ENCODE assay signal across 16 cellular contexts in genomic region chr12:86376052-86376451, GRCh38.
A peak's percentile ranks its signal among the peaks of the same experiment; 100 is the strongest.
DNase-seq lines count a peak whose midpoint lies in the region; ATAC-seq and TF ChIP-seq lines count a peak whose summit lies in the region.
"Had no signal": no experiment of that assay in that cellular context is flagged by ENCODE, and none has a peak within 500 bp of the region (broad histone marks: within the 10 kb centered on the region; RNA-seq: fewer than 3 reads in every experiment).

No MANE protein-coding gene starts in this region.

- DNase-seq in D341Med (ENCODE audit: low spot score) (peak; percentile 22), HT1080 (ENCODE audit: low read depth) (peak; percentile 7), WERI-Rb-1 (peak; percentile 25), mesendoderm (peak; percentile 69), G401 (ENCODE audit: low spot score) (no peak)
- DNase-seq in CD8-positive, alpha-beta memory T cell = no peak
- DNase-seq: activated CD4-positive, alpha-beta T cell treated with anti-CD3 and anti-CD28 coated beads, Interleukin-2, amount 10 ng/mL, durations not matched to agents 7 days and 5 days; activated naive CD8-positive, alpha-beta T cell treated with anti-CD3 and anti-CD28 coated beads, Interleukin-2, amount 50 U/mL, for 24 hours; activated T-cell treated with anti-CD3 and anti-CD28 coated beads, Interleukin-2, amount 50 U/mL, for 72 hours; GDM1; NCI-H1436; NCI-H526; psoas muscle had no signal

- H3K18ac ChIP-seq in mesendoderm (ENCODE audit: low read length) = no peak overlapping the region

- H3K36me3 ChIP-seq in WERI-Rb-1 = no peaks in the 10 kb centered on the region
- no peaks in the 10 kb centered on the region for H3K36me3 ChIP-seq in mesendoderm (ENCODE audit: control insufficient read depth, insufficient read depth, low read length)
- H3K36me3 ChIP-seq in CD8-positive, alpha-beta memory T cell (ENCODE audit: insufficient read depth, low read length) = no peaks in the 10 kb centered on the region
- H3K36me3 ChIP-seq: suprapubic skin had no signal

- H3K4me1 Mint-ChIP-seq in CD8-positive, alpha-beta memory T cell = no peaks in the 10 kb centered on the region
- H3K4me1 Mint-ChIP-seq: activated CD4-positive, alpha-beta T cell treated with anti-CD3 and anti-CD28 coated beads, Interleukin-2, amount 10 ng/mL, durations not matched to agents 7 days and 5 days; activated naive CD8-positive, alpha-beta T cell treated with anti-CD3 and anti-CD28 coated beads, Interleukin-2, amount 50 U/mL, for 24 hours had no signal

- H3K79me1 ChIP-seq in mesendoderm (ENCODE audit: low read length) = no peaks in the 10 kb centered on the region

- CTCF ChIA-PET in CD8-positive, alpha-beta memory T cell (lab: Charles Lee) = no interaction called here

- H3K27me3 ChIP-seq in WERI-Rb-1 (ENCODE audit: insufficient read depth, low read depth, severe bottlenecking) (no peaks in the 10 kb centered on the region), mesendoderm (ENCODE audit: insufficient read depth, low read length, poor library complexity) (no peaks in the 10 kb centered on the region)
- no peaks in the 10 kb centered on the region for H3K27me3 ChIP-seq in CD8-positive, alpha-beta memory T cell (ENCODE audit: insufficient read depth, low read length, poor library complexity, severe bottlenecking)
- H3K27me3 ChIP-seq: suprapubic skin had no signal

- no peak overlapping the region for H3K4me3 ChIP-seq in WERI-Rb-1 (ENCODE audit: low read depth, low read length)
- no peak overlapping the region for H3K4me3 ChIP-seq in mesendoderm (ENCODE audit: low read length)
- H3K4me3 ChIP-seq in CD8-positive, alpha-beta memory T cell (ENCODE audit: low read length) = no peak overlapping the region
- H3K4me3 ChIP-seq: psoas muscle, suprapubic skin had no signal

- no peak overlapping the region for H3K23ac ChIP-seq in mesendoderm (ENCODE audit: low read length)

- peaks cover 0 to 30% (median 4%) of the 10 kb centered on the region in 5 donors for H3K9me3 Mint-ChIP-seq in CD8-positive, alpha-beta memory T cell
- H3K9me3 Mint-ChIP-seq: activated CD4-positive, alpha-beta T cell treated with anti-CD3 and anti-CD28 coated beads, Interleukin-2, amount 10 ng/mL, durations not matched to agents 7 days and 5 days had no signal

- H3K4me1 ChIP-seq in mesendoderm (ENCODE audit: control insufficient read depth, low read depth, low read length) = no peaks in the 10 kb centered on the region
- no peaks in the 10 kb centered on the region for H3K4me1 ChIP-seq in CD8-positive, alpha-beta memory T cell (ENCODE audit: insufficient read depth, low read length)
- H3K4me1 ChIP-seq: psoas muscle, suprapubic skin had no signal

- no peak overlapping the region for H2AK5ac ChIP-seq in mesendoderm (ENCODE audit: low read length)

- no peak overlapping the region for H3K27ac Mint-ChIP-seq in CD8-positive, alpha-beta memory T cell
- H3K27ac Mint-ChIP-seq: activated CD4-positive, alpha-beta T cell treated with anti-CD3 and anti-CD28 coated beads, Interleukin-2, amount 10 ng/mL, durations not matched to agents 7 days and 5 days; activated naive CD8-positive, alpha-beta T cell treated with anti-CD3 and anti-CD28 coated beads, Interleukin-2, amount 50 U/mL, for 24 hours; activated T-cell treated with anti-CD3 and anti-CD28 coated beads, Interleukin-2, amount 50 U/mL, for 72 hours had no signal

- H3K4ac ChIP-seq in mesendoderm (ENCODE audit: low read depth, low read length) = no peak overlapping the region

- no peak overlapping the region for H2BK15ac ChIP-seq in mesendoderm (replicated peaks; ENCODE audit: low read depth)

- in situ Hi-C loops in G401 (cut with HindIII; ENCODE audit: low sequenced_read_pairs) = no loop called here

- WGBS in mesendoderm (ENCODE audit: extremely low coverage, insufficient coverage, low lambda C conversion rate) = no CpG with 5 or more reads among the region's 2 CpGs

- H2BK5ac ChIP-seq in mesendoderm (ENCODE audit: low read length) = no peak overlapping the region

- no peak overlapping the region for H4K8ac ChIP-seq in mesendoderm (ENCODE audit: low read depth, low read length)

- no peak overlapping the region for H3K4me2 ChIP-seq in mesendoderm (ENCODE audit: low read length)

- H3K79me2 ChIP-seq in mesendoderm (ENCODE audit: control insufficient read depth, insufficient read depth, low read length) = no peaks in the 10 kb centered on the region

- no peak for TF ChIP-seq CTCF in WERI-Rb-1 (IDR thresholded peaks at IDR 0.05; ENCODE audit: low read depth, low read length)

- H3K9me3 ChIP-seq in WERI-Rb-1 (ENCODE audit: severe bottlenecking) = no peaks in the 10 kb centered on the region
- H3K9me3 ChIP-seq in CD8-positive, alpha-beta memory T cell (ENCODE audit: low read length) = no peaks in the 10 kb centered on the region
- H3K9me3 ChIP-seq: suprapubic skin had no signal

- no peak overlapping the region for H4K5ac ChIP-seq in mesendoderm (ENCODE audit: low read length)

- H3K56ac ChIP-seq in mesendoderm (ENCODE audit: low read length) = no peak overlapping the region

- POLR2A ChIA-PET in CD8-positive, alpha-beta memory T cell (lab: Charles Lee) = no interaction called here

- H3K36me3 Mint-ChIP-seq in CD8-positive, alpha-beta memory T cell = no peaks in the 10 kb centered on the region

- H3K9ac ChIP-seq in mesendoderm (ENCODE audit: low read length) = no peak overlapping the region

- H2BK120ac ChIP-seq in mesendoderm (ENCODE audit: low read depth, low read length) = no peak overlapping the region

- H3K4me3 Mint-ChIP-seq in CD8-positive, alpha-beta memory T cell = no peak overlapping the region
- H3K4me3 Mint-ChIP-seq: activated CD4-positive, alpha-beta T cell treated with anti-CD3 and anti-CD28 coated beads, Interleukin-2, amount 10 ng/mL, durations not matched to agents 7 days and 5 days; activated naive CD8-positive, alpha-beta T cell treated with anti-CD3 and anti-CD28 coated beads, Interleukin-2, amount 50 U/mL, for 24 hours; activated T-cell treated with anti-CD3 and anti-CD28 coated beads, Interleukin-2, amount 50 U/mL, for 72 hours had no signal

- H3K27me3 Mint-ChIP-seq in CD8-positive, alpha-beta memory T cell = no peaks in the 10 kb centered on the region
- H3K27me3 Mint-ChIP-seq: activated CD4-positive, alpha-beta T cell treated with anti-CD3 and anti-CD28 coated beads, Interleukin-2, amount 10 ng/mL, durations not matched to agents 7 days and 5 days; activated naive CD8-positive, alpha-beta T cell treated with anti-CD3 and anti-CD28 coated beads, Interleukin-2, amount 50 U/mL, for 24 hours had no signal

- ATAC-seq in HG02610 (IDR thresholded peaks at IDR 0.05; ENCODE audit: unreplicated experiment) = no peak
- ATAC-seq: activated naive CD8-positive, alpha-beta T cell treated with anti-CD3 and anti-CD28 coated beads, Interleukin-2, amount 50 U/mL, for 24 hours; activated T-cell treated with anti-CD3 and anti-CD28 coated beads, Interleukin-2, amount 50 U/mL, for 72 hours; psoas muscle had no signal

- H3K27ac ChIP-seq in WERI-Rb-1 (no peak overlapping the region), mesendoderm (ENCODE audit: low read depth, low read length) (no peak overlapping the region)
- no peak overlapping the region for H3K27ac ChIP-seq in CD8-positive, alpha-beta memory T cell (ENCODE audit: low read depth, low read length)
- H3K27ac ChIP-seq: psoas muscle, RWPE1, suprapubic skin had no signal

Comparison
In these comparisons a context has a peak if more than half of its experiments do, and no peak if none do; other contexts are left out.
1. DNase-seq: peak in D341Med (single experiment), HT1080 (single experiment), WERI-Rb-1 (single experiment) and mesendoderm (single experiment); none in G401 (single experiment) and CD8-positive, alpha-beta memory T cell (0 of 5).